10 cellular contexts compared by ENCODE assay signal in genomic region chr7:104960741-104961479, GRCh38. TPM values are rescaled to one million over a fixed set of nuclear protein-coding genes. Genes with fewer than 3 reads are reported as not detected.
DNase-seq lines count a peak whose midpoint lies in the region; ATAC-seq, FAIRE-seq and TF ChIP-seq lines count a peak whose summit lies in the region.
"Had no signal": no experiment of that assay in that cellular context is flagged by ENCODE, and none has a peak within 500 bp of the region (broad histone marks: within the 10 kb centered on the region; RNA-seq: fewer than 3 reads in every experiment).

No MANE protein-coding gene starts in this region.

- ATAC-seq in HG03108 (IDR thresholded peaks at IDR 0.05; ENCODE audit: unreplicated experiment) (peak; percentile 36), lung (ENCODE audit: insufficient read depth, low FRiP score) (peak; percentile 62), GM18511 (IDR thresholded peaks at IDR 0.05; ENCODE audit: unreplicated experiment) (no peak)

- no peaks in the 10 kb centered on the region for H3K9me3 ChIP-seq in lung (ENCODE audit: control insufficient read depth in 2 of 2, insufficient read depth in 1 of 2, low read length in 1 of 2)

- peak; percentile 24 for DNase-seq in GM10248 (ENCODE audit: extremely low spot score)
- DNase-seq in amniotic epithelial cell (ENCODE audit: low read depth) = peak; percentile 41
- DNase-seq in lung (ENCODE audit: low spot score) = no peak
- no peak for DNase-seq in NCI-H510A (lab: John Stamatoyannopoulos, UW)
- DNase-seq in H54 (ENCODE audit: insufficient read length, low spot score) = no peak
- DNase-seq in RCC 7860 (ENCODE audit: low spot score) = no peak
- DNase-seq: activated naive CD8-positive, alpha-beta T cell treated with anti-CD3 and anti-CD28 coated beads, Interleukin-2, amount 10 ng/mL, durations not matched to agents 7 days and 5 days had no signal

- peak overlapping the region; percentile 41 to 77 for H3K27ac ChIP-seq in lung (ENCODE audit: low read depth in 1 of 2, low read length in 1 of 2)
- H3K27ac ChIP-seq: neural progenitor cell had no signal

- H3K27me3 ChIP-seq in lung (ENCODE audit: control insufficient read depth, insufficient read depth) = no peaks in the 10 kb centered on the region
- H3K27me3 ChIP-seq: neural progenitor cell had no signal

- FAIRE-seq in H54 (lab: Jason Lieb, UNC) (no peak), RCC 7860 (lab: Jason Lieb, UNC) (no peak)

- H3K36me3 ChIP-seq in lung (ENCODE audit: control insufficient read depth in 2 of 2, insufficient read depth in 2 of 2, low read length in 2 of 2) = no peaks in the 10 kb centered on the region
- H3K36me3 ChIP-seq: neural progenitor cell had no signal

- POLR2A ChIA-PET in GM10248 (lab: Yijun Ruan, JAX) = no interaction called here

- H3K4me3 ChIP-seq in lung = no peak overlapping the region
- H3K4me3 ChIP-seq: neural progenitor cell had no signal

- WGBS in lung, 2 donors = 23 to 58% methylated on average over 2 of the region's 2 CpGs

- CTCF ChIA-PET in GM10248 (lab: Yijun Ruan, JAX) = interaction anchor here (1.0 to 3.2 kb wide), 7 partner anchors 12 to 38 kb away, joined by 3 to 20 read pairs (median 5); no protein-coding TSS in a partner anchor

- TF ChIP-seq POLR2A in H54 (IDR thresholded peaks at IDR 0.05; ENCODE audit: low read depth, low read length) = no peak

- H3K4me1 ChIP-seq in lung (ENCODE audit: control insufficient read depth in 2 of 2, insufficient read depth in 2 of 2, low read length in 2 of 2) = peaks cover 3 to 10% of the 10 kb centered on the region in 2 donors
- H3K4me1 ChIP-seq: neural progenitor cell had no signal

- TF ChIP-seq CTCF in GM10248 (IDR thresholded peaks at IDR 0.05; ENCODE audit: control extremely low read depth, extremely low read depth, low read depth, missing control alignments) (no peak), lung (IDR thresholded peaks at IDR 0.05; ENCODE audit: control extremely low read depth, extremely low read depth) (no peak)

RNA-seq across cellular contexts. Expression of gene KMT2E, which starts 53.1 kb away (rescaled TPM):
- 100 to 1,000 TPM in 1 of 2 donors, 10 to 100 TPM in 1; 94.6 to 277 TPM for total RNA-seq in lung
- 10 to 100 TPM; 20.3 to 30.9 TPM for polyA plus RNA-seq in lung

Comparison
In these comparisons a context has a peak if more than half of its experiments do, and no peak if none do; other contexts are left out.
1. DNase-seq: peak in GM10248 (single experiment) and amniotic epithelial cell (single experiment); none in lung (single experiment), NCI-H510A (single experiment), H54 (single experiment) and RCC 7860 (single experiment).